Comparison of ENCODE assay signal across 9 cellular contexts in the genomic region with DNA sequence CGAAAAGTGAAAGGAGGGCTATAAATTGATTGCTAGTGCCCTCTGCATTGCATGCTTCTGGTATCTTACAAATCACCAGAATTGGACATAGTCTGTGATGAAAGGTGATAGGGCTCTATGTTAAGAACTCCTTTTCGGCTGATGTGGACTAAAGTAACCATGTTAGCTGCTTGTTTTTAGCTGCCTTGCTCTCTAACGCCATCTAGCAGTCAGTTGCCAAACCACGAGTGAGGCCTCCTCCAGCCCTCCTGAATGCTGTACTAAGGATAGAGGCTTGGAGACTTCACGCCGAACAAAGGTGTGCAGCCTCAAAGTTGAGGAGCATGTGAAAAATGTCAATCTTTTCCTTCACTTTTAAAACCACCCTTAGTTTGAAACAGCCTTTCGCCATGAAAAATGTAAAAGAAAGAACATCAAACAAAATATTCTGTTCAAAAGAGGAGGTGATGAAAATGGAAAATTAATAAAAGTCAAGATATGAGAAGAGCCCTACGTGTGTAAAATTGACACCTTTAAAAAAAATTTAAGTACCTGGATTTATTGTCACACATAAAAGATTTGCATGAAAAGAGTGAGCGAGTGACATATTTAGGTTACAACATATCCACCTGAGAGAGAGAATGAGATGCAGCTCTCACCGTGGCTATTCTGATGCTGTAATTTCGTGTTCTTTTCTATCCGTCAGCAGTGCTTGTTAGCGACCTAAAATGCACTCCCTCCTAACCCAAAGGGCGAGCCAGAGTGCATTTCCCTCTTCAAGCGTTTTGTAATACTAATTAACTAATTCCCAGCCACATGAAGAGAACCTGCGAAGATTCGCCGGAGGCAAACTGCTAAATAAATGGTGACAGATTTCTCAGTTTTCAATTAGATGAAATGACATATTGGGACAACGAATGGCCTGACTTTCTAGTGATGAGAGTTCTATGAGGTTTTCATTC. TPM values are rescaled to one million over a fixed set of nuclear protein-coding genes. Genes with fewer than 3 reads are reported as not detected.
A peak's percentile ranks its signal among the peaks of the same experiment; 100 is the strongest.
DNase-seq lines count a peak whose midpoint lies in the region; ATAC-seq and TF ChIP-seq lines count a peak whose summit lies in the region.
"Had no signal": no experiment of that assay in that cellular context is flagged by ENCODE, and none has a peak within 500 bp of the region (broad histone marks: within the 10 kb centered on the region; RNA-seq: fewer than 3 reads in every experiment).

No MANE protein-coding gene starts in this region.

- POLR2A ChIA-PET in BJ (lab: Charles Lee) (no interaction called here), WTC11 (lab: Charles Lee) (no interaction called here)

- peak overlapping the region; percentile 81; the same call in 1 of the 2 replicates for H3K27ac Mint-ChIP-seq in WTC11

- no peaks in the 10 kb centered on the region for H3K27me3 Mint-ChIP-seq in WTC11 (ENCODE audit: low read depth)

- 48 to 55% methylated on average over 17 to 19 of the region's 19 CpGs for WGBS in ectodermal cell, 2 experiments

- DNase-seq in BJ (ENCODE audit: low read depth) (no peak), NCI-H187 treated with DMSO at 0.1 percent for 48 hours (lab: John Stamatoyannopoulos, UW) (peak; percentile 8), WTC11 (ENCODE audit: low spot score) (peak; percentile 81), midbrain (lab: John Stamatoyannopoulos, UW) (peak; percentile 72), uterus (peak; percentile 20 to 29)

- H3K27ac ChIP-seq in ectodermal cell (ENCODE audit: insufficient read depth, low read depth, low read length, poor library complexity, severe bottlenecking) (peak overlapping the region; percentile 77), uterus (no peak overlapping the region)
- H3K27ac ChIP-seq: skin epidermis had no signal

- ATAC-seq in GM18868 (IDR thresholded peaks at IDR 0.05; ENCODE audit: unreplicated experiment) (peak; percentile 92), HG03045 (IDR thresholded peaks at IDR 0.05; ENCODE audit: unreplicated experiment) (peak; percentile 86), WTC11 (peak; percentile 86)

- no peaks in the 10 kb centered on the region for H3K36me3 Mint-ChIP-seq in WTC11

- H3K36me3 ChIP-seq in BJ (ENCODE audit: control insufficient read depth, insufficient read depth, low read length): no peaks in the 10 kb centered on the region
- H3K36me3 ChIP-seq in ectodermal cell (ENCODE audit: control insufficient read depth, insufficient read depth, low read length): no peaks in the 10 kb centered on the region
- no peaks in the 10 kb centered on the region for H3K36me3 ChIP-seq in uterus

- TF ChIP-seq CTCF in BJ (IDR thresholded peaks at IDR 0.05; ENCODE audit: insufficient read depth, low read depth, low read length) (peak; percentile 74), WTC11 (IDR thresholded peaks at IDR 0.05) (peak; percentile 62), uterus (IDR thresholded peaks at IDR 0.05) (peak in 3 of 4 experiments; percentile 16 to 52 (median 27))

- intact Hi-C loops in uterus (cut with DNase I; ENCODE audit: low total_unique reads): no loop called here

- CTCF ChIA-PET in BJ (lab: Yijun Ruan, JAX) (no interaction called here), WTC11 (lab: Charles Lee) (interaction anchor here (0.6 to 4.2 kb wide), 25 partner anchors 9 to 696 kb away, joined by 3 to 19 read pairs (median 3); a partner anchor contains a TSS)

- no peaks in the 10 kb centered on the region for H3K9me3 ChIP-seq in ectodermal cell (ENCODE audit: control insufficient read depth, low read length)
- H3K9me3 ChIP-seq in uterus: no peaks in the 10 kb centered on the region

- H3K4me1 Mint-ChIP-seq in WTC11: peaks cover 41% of the 10 kb centered on the region

- H3K4me1 ChIP-seq in ectodermal cell (ENCODE audit: control insufficient read depth, insufficient read depth, low read length) (peaks cover 27% of the 10 kb centered on the region), uterus (no peaks in the 10 kb centered on the region)

- H3K4me3 ChIP-seq in BJ (ENCODE audit: low read depth, low read length): no peak overlapping the region
- H3K4me3 ChIP-seq in ectodermal cell (ENCODE audit: insufficient read depth, low read depth, low read length): no peak overlapping the region
- H3K4me3 ChIP-seq in uterus: no peak overlapping the region
- H3K4me3 ChIP-seq: skin epidermis had no signal

- TF ChIP-seq POLR2A in uterus (IDR thresholded peaks at IDR 0.05): no peak

- H3K27me3 ChIP-seq in BJ (ENCODE audit: control insufficient read depth, insufficient read depth, low read length): no peaks in the 10 kb centered on the region
- no peaks in the 10 kb centered on the region for H3K27me3 ChIP-seq in ectodermal cell (ENCODE audit: control insufficient read depth, insufficient read depth, low read length, poor library complexity, severe bottlenecking)
- H3K27me3 ChIP-seq in uterus: no peaks in the 10 kb centered on the region

- H3K4me3 Mint-ChIP-seq in WTC11: peak overlapping the region; percentile 50

- no peaks in the 10 kb centered on the region for H3K9me3 Mint-ChIP-seq in WTC11

TF ChIP-seq in WTC11, 78 proteins besides CTCF, POLR2A, EP300 and RAD21:
- no peak for TF ChIP-seq PRRX2 (CRISPR knock-in tag; IDR thresholded peaks at IDR 0.05)
- TF ChIP-seq ZNF232 (CRISPR knock-in tag; IDR thresholded peaks at IDR 0.05): no peak
- TF ChIP-seq NR2C2 (CRISPR knock-in tag; IDR thresholded peaks at IDR 0.05): no peak
- no peak for TF ChIP-seq KAT7 (CRISPR knock-in tag; IDR thresholded peaks at IDR 0.05; ENCODE audit: borderline replicate concordance)

RNA-seq across cellular contexts. Expression of a gene that starts 8.0 kb away (rescaled TPM):
- polyA plus RNA-seq in BJ (2011; rRNA removed): not detected in 2 replicates
- not detected in 2 replicates for polyA minus RNA-seq in BJ (2011; rRNA and poly(A)+ RNA removed)
- total RNA-seq in WTC11 (2021) (not detected in 3 replicates), uterus (under 1 TPM in 1 of 4 donors, not detected in 3; 0.21 TPM)
- not detected for polyA plus RNA-seq in ectodermal cell (2013, experiment 1 of 4)
- not detected for polyA plus RNA-seq in ectodermal cell (2013, experiment 2 of 4)
- not detected for polyA plus RNA-seq in ectodermal cell (2013, experiment 3 of 4)
- not detected for polyA plus RNA-seq in ectodermal cell (2013, experiment 4 of 4)
